26 cellular contexts compared by ENCODE assay signal in genomic region chr9:1514733-1515363, GRCh38.
"Had no signal": no experiment of that assay in that cellular context is flagged by ENCODE, and none has a peak within 500 bp of the region (broad histone marks: within the 10 kb centered on the region; RNA-seq: fewer than 3 reads in every experiment).

No MANE protein-coding gene starts in this region.

- H3K27me3 Mint-ChIP-seq: dendritic cell treated with granulocyte-macrophage colony-stimulating factor and Interleukin-4, amounts not matched to agents 40 ng/mL and 50 ng/mL, for 4 days had no signal

- H3K4me1 ChIP-seq: left ventricle myocardium inferior, suprapubic skin, tibial artery had no signal

- H3K27ac ChIP-seq: brain microvascular endothelial cell, epithelial cell of prostate, left ventricle myocardium inferior, suprapubic skin, tibial artery, WERI-Rb-1 had no signal

- H3K36me3 Mint-ChIP-seq: natural killer cell treated with Interleukin-12 subunit alpha and Interleukin-12 subunit beta and Interleukin-15 and Interleukin-18, amount 100 ng/mL, for 72 hours had no signal

- H3K4me3 Mint-ChIP-seq: dendritic cell treated with granulocyte-macrophage colony-stimulating factor and Interleukin-4, amounts not matched to agents 40 ng/mL and 50 ng/mL, for 4 days; natural killer cell treated with Interleukin-12 subunit alpha and Interleukin-12 subunit beta and Interleukin-15 and Interleukin-18, amount 100 ng/mL, for 72 hours; T-helper 17 cell had no signal

- H3K9me3 ChIP-seq: left ventricle myocardium inferior, suprapubic skin, tibial artery had no signal

- H3K27me3 ChIP-seq: brain microvascular endothelial cell, suprapubic skin had no signal

- H3K36me3 ChIP-seq: brain microvascular endothelial cell, left ventricle myocardium inferior, suprapubic skin, tibial artery, WERI-Rb-1 had no signal

- H3K27ac Mint-ChIP-seq: dendritic cell treated with granulocyte-macrophage colony-stimulating factor and Interleukin-4, amounts not matched to agents 40 ng/mL and 50 ng/mL, for 4 days; natural killer cell treated with Interleukin-12 subunit alpha and Interleukin-12 subunit beta and Interleukin-15 and Interleukin-18, amount 100 ng/mL, for 72 hours; T-helper 17 cell had no signal

- ATAC-seq: activated CD4-positive, CD25-positive, alpha-beta regulatory T cell treated with anti-CD3 and anti-CD28 coated beads, Interleukin-2, amount 50 U/mL, for 24 hours; right cardiac atrium; T-helper 17 cell had no signal

- H3K4me3 ChIP-seq: left ventricle myocardium inferior, lung, suprapubic skin, tibial artery had no signal

- DNase-seq: activated CD4-positive, alpha-beta T cell treated with anti-CD3 and anti-CD28 coated beads for 48 hours; activated CD4-positive, alpha-beta T cell treated with anti-CD3 and anti-CD28 coated beads, Interleukin-2, amount 50 U/mL, for 48 hours; activated CD8-positive, alpha-beta memory T cell treated with anti-CD3 and anti-CD28 coated beads for 24 hours; activated gamma-delta T cell treated with Interleukin-2 at 50 U/mL for 16 hours; activated naive CD4-positive, alpha-beta T cell treated with anti-CD3 and anti-CD28 coated beads, Interleukin-2, amount 50 U/mL, for 16 hours; amniotic stem cell; brain microvascular endothelial cell; caudate nucleus; islet precursor cell; left ventricle myocardium inferior; mesendoderm; posterior cingulate gyrus; stimulated activated CD4-positive, alpha-beta T cell treated with anti-CD3 and anti-CD28 coated beads, Interleukin-15, amount 100 ng/mL, for 24 hours; stimulated activated CD4-positive, alpha-beta T cell treated with anti-CD3 and anti-CD28 coated beads, Interleukin-2, amount 100 ng/mL, for 24 hours; stimulated activated naive CD4-positive, alpha-beta T cell; T-helper 17 cell; T1000; tibial artery; WERI-Rb-1 had no signal
